ENCODE assay signal across 8 cellular contexts in the genomic region with DNA sequence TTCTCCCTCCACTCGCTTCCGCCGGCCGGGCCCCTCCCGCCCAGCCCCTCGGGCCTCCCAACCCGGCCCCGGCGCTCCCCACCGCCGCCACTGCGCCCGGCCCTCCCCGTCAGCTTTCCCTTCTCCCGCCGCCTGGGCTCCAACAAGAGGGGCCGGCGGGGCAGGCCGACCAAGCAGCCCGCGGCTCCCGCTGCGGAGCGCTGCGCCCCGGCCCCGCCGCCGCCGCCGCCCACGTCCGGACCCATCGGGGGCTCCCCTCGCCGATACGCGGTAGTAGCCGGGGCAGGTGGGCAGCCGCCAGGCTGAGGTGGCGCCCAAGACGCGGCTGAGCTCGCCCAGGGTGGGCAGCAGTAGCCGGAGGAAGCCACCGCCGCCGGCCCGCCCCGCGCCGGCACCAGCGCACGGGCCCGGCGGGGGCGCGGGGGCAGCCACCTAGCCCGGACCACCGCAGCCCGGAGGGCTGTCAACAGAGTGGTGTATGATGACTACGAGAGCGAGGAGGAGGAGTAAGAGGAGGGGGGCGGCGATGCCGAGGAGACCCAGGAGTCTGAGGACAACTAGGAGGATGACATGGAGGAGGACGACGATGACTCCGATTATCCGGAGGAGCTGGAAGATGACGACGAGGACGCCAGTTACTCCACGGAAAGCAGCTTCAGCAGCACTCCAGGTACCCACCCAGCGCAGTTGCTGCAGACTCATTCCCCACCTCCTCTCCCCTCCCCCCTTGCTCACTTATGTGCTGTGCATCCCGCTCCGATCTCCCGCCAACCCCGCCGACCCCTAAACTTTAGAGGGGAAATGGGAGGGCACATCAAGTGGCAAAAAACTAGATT.
DNase-seq lines count a peak whose midpoint lies in the region; ATAC-seq and TF ChIP-seq lines count a peak whose summit lies in the region.

No MANE protein-coding gene starts in this region.

- ATAC-seq in HG02798 (IDR thresholded peaks at IDR 0.05; ENCODE audit: poor library complexity, unreplicated experiment): peak; percentile 48
- ATAC-seq in stimulated activated naive CD8-positive, alpha-beta T cell treated with anti-CD3 and anti-CD28 coated beads, Interleukin-15, amount 100 ng/mL, for 72 hours: peak; percentile 68

- H3K27me3 Mint-ChIP-seq in stimulated activated naive CD8-positive, alpha-beta T cell treated with anti-CD3 and anti-CD28 coated beads, Interleukin-15, amount 100 ng/mL, for 72 hours: no peaks in the 10 kb centered on the region

- no peaks in the 10 kb centered on the region for H3K27me3 ChIP-seq in muscle layer of colon (ENCODE audit: control insufficient read depth in 1 of 2, insufficient read depth in 2 of 2, low read length in 2 of 2)

- no peaks in the 10 kb centered on the region for H3K9me3 Mint-ChIP-seq in stimulated activated naive CD8-positive, alpha-beta T cell treated with anti-CD3 and anti-CD28 coated beads, Interleukin-15, amount 100 ng/mL, for 72 hours

- H3K27ac ChIP-seq in muscle layer of colon (ENCODE audit: low read depth, low read length): peak overlapping the region; percentile 56

- no peaks in the 10 kb centered on the region for H3K9me3 ChIP-seq in muscle layer of colon (ENCODE audit: low read length)

- peak; percentile 39 for TF ChIP-seq POLR2A in erythroblast (IDR thresholded peaks at IDR 0.05; ENCODE audit: low read length)

- H3K36me3 ChIP-seq in muscle layer of colon (ENCODE audit: insufficient read depth, low read length): no peaks in the 10 kb centered on the region

- peak overlapping the region; percentile 84 to 94 for H3K4me3 Mint-ChIP-seq in stimulated activated naive CD8-positive, alpha-beta T cell treated with anti-CD3 and anti-CD28 coated beads, Interleukin-15, amount 100 ng/mL, for 72 hours

- H3K4me1 ChIP-seq in muscle layer of colon (ENCODE audit: insufficient read depth, low read length): peaks cover 11% of the 10 kb centered on the region

- DNase-seq in NCI-H2107 treated with DMSO at 0.1 percent for 48 hours (lab: John Stamatoyannopoulos, UW; ENCODE audit: unreplicated experiment): peak; percentile 20
- no peak for DNase-seq in NCI-H2107 (lab: John Stamatoyannopoulos, UW)
- peak; percentile 27 for DNase-seq in NCI-H2227 (lab: John Stamatoyannopoulos, UW; ENCODE audit: unreplicated experiment)
- peak; percentile 78 for DNase-seq in activated CD8-positive, alpha-beta memory T cell treated with anti-CD3 and anti-CD28 coated beads, Interleukin-2, amount 50 U/mL, for 48 hours
- peak; percentile 74 to 76 for DNase-seq in erythroblast (lab: John Stamatoyannopoulos, UW)
- peak in 1 of 2 donors; percentile 53 for DNase-seq in stimulated activated naive CD8-positive, alpha-beta T cell treated with anti-CD3 and anti-CD28 coated beads, Interleukin-15, amount 100 ng/mL, for 72 hours

- peaks cover 46% of the 10 kb centered on the region for H3K4me1 Mint-ChIP-seq in stimulated activated naive CD8-positive, alpha-beta T cell treated with anti-CD3 and anti-CD28 coated beads, Interleukin-15, amount 100 ng/mL, for 72 hours

- H3K27ac Mint-ChIP-seq in stimulated activated naive CD8-positive, alpha-beta T cell treated with anti-CD3 and anti-CD28 coated beads, Interleukin-15, amount 100 ng/mL, for 72 hours: peak overlapping the region; percentile 67 to 97

- peak overlapping the region; percentile 74 to 88 for H3K4me3 ChIP-seq in muscle layer of colon (ENCODE audit: low read depth in 1 of 2, low read length in 2 of 2)

- H3K9ac ChIP-seq in muscle layer of colon (ENCODE audit: low read length): peak overlapping the region; percentile 68
